Comparison of ENCODE assay signal across 13 cellular contexts in genomic region chr6:111540971-111541719, GRCh38. TPM values are rescaled to one million over a fixed set of nuclear protein-coding genes. Genes with fewer than 3 reads are reported as not detected.
DNase-seq lines count a peak whose midpoint lies in the region; ATAC-seq and TF ChIP-seq lines count a peak whose summit lies in the region.
"Had no signal": no experiment of that assay in that cellular context is flagged by ENCODE, and none has a peak within 500 bp of the region (broad histone marks: within the 10 kb centered on the region; RNA-seq: fewer than 3 reads in every experiment).

No MANE protein-coding gene starts in this region.

- ATAC-seq in gastrocnemius medialis, result peak; percentile 45
- ATAC-seq: naive thymus-derived CD4-positive, alpha-beta T cell had no signal

- TF ChIP-seq CTCF in gastrocnemius medialis (IDR thresholded peaks at IDR 0.05 in 4 of 5, conservative IDR thresholded peaks at IDR 0.05 in 1 of 5), result no peak

- H3K27me3 ChIP-seq in gastrocnemius medialis, result no peaks in the 10 kb centered on the region

- peaks cover 21 to 28% of the 10 kb centered on the region in 2 donors for H3K4me1 ChIP-seq in gastrocnemius medialis

- intact Hi-C loops in gastrocnemius medialis (cut with DNase I; ENCODE audit: low total_unique reads), result no loop called here

- TF ChIP-seq POLR2A in gastrocnemius medialis (IDR thresholded peaks at IDR 0.05), result no peak

- peak overlapping the region; percentile 6 to 48 (median 42) for H3K27ac ChIP-seq in gastrocnemius medialis
- H3K27ac ChIP-seq: PC-9 had no signal

- no peaks in the 10 kb centered on the region for H3K36me3 ChIP-seq in gastrocnemius medialis

- H3K4me3 ChIP-seq in gastrocnemius medialis, result no peak overlapping the region
- H3K4me3 ChIP-seq: PC-9 had no signal

- no peaks in the 10 kb centered on the region for H3K9me3 ChIP-seq in gastrocnemius medialis

- DNase-seq in NCI-H1417 (lab: John Stamatoyannopoulos, UW) (peak in 2 of 3 experiments; percentile 12 to 97), NCI-H1417 treated with DMSO at 0.1 percent for 48 hours (lab: John Stamatoyannopoulos, UW) (no peak), NCI-H524 treated with DMSO at 0.1 percent for 48 hours (lab: John Stamatoyannopoulos, UW) (peak; percentile 88), foreskin melanocyte (peak; percentile 100), gastrocnemius medialis (no peak), T-helper 1 cell (no peak), C1 segment of cervical spinal cord (lab: John Stamatoyannopoulos, UW) (no peak), cerebellar cortex (ENCODE audit: low spot score) (no peak)
- DNase-seq: activated naive CD4-positive, alpha-beta T cell; naive thymus-derived CD4-positive, alpha-beta T cell; PC-9; stimulated activated CD4-positive, alpha-beta T cell treated with anti-CD3 and anti-CD28 coated beads, Interleukin-15, amount 100 ng/mL, for 24 hours; stimulated activated naive CD4-positive, alpha-beta T cell treated with Interleukin-2 at 50 U/mL for 16 hours had no signal

- in situ Hi-C loops in gastrocnemius medialis (cut with MboI; ENCODE audit: low sequenced_read_pairs in 4 of 4), result no loop called here

RNA-seq across cellular contexts. Expression of gene REV3L, which starts 58.1 kb away (rescaled TPM):
- total RNA-seq in gastrocnemius medialis, result 10 to 100 TPM; 25.9 to 79.1 (median 49.0) TPM

Comparison
In these comparisons a context has a peak if more than half of its experiments do, and no peak if none do; other contexts are left out.
1. DNase-seq: peak in NCI-H1417 (2 of 3), NCI-H524 treated with DMSO at 0.1 percent for 48 hours (single experiment) and foreskin melanocyte (single experiment); none in NCI-H1417 treated with DMSO at 0.1 percent for 48 hours (single experiment), gastrocnemius medialis (0 of 2), T-helper 1 cell (0 of 5), C1 segment of cervical spinal cord (0 of 14) and cerebellar cortex (single experiment).